Comparison of ENCODE assay signal across 9 cellular contexts in the genomic region with DNA sequence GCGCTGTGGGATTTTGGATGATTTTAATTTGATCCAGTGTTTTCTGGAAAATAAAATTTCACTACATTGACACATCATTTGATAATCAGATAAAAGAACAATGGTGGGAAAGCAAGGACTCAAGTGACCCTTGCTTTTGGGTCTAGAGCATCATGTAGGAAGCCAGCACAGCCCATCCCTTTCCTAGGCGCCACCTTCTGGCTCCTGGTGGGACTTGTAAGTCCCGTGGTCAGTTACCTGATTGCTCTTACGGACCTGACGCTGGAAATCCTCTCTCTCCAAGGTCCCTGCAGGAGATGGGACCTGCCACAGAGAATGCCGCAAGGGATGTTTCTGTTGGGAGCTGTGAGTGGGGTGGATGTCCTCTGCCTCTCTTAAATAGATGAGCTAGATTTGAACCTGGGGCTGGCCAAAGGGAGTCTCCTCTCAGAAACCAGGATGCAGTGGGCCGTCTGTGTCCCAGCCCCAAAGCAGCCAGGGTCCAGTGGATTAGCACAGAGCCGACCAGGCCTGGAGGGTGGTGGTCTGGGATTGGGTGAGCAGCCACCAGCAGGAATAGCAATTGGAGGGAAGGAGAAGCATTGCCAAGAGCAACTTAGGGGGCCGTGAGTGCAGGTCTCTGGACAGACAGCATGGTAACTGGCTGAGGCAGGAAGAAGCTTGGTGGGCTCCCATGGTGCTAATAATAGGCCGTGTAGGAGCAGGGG. TPM values are rescaled to one million over a fixed set of nuclear protein-coding genes. Genes with fewer than 3 reads are reported as not detected.
A peak's percentile ranks its signal among the peaks of the same experiment; 100 is the strongest.
DNase-seq lines count a peak whose midpoint lies in the region; ATAC-seq and TF ChIP-seq lines count a peak whose summit lies in the region.
"Had no signal": no experiment of that assay in that cellular context is flagged by ENCODE, and none has a peak within 500 bp of the region (broad histone marks: within the 10 kb centered on the region; RNA-seq: fewer than 3 reads in every experiment).

No MANE protein-coding gene starts in this region.

- H3K27me3 Mint-ChIP-seq in Caco-2 (ENCODE audit: insufficient read depth, unreplicated experiment): no peaks in the 10 kb centered on the region
- peaks cover 37% of the 10 kb centered on the region for H3K27me3 Mint-ChIP-seq in stimulated activated memory B cell treated with anti-CD40 and anti-IgM and Interleukin-4, amounts not matched to agents 10 μg/mL and 1 μg/mL and 100 μg/mL, for 72 hours

- H3K4me3 ChIP-seq in Caco-2 (ENCODE audit: low read depth, low read length) (no peak overlapping the region), HAP-1 (no peak overlapping the region)
- H3K4me3 ChIP-seq: thoracic aorta had no signal

- BruUV-seq in Caco-2 (replicated peaks; lab: Mats Ljungman, UMichigan): no TSS peak

- H3K36me3 Mint-ChIP-seq in Caco-2 (ENCODE audit: insufficient read depth, unreplicated experiment): peaks cover 54% of the 10 kb centered on the region
- H3K36me3 Mint-ChIP-seq in stimulated activated memory B cell treated with anti-CD40 and anti-IgM and Interleukin-4, amounts not matched to agents 10 μg/mL and 1 μg/mL and 100 μg/mL, for 72 hours: no peaks in the 10 kb centered on the region

- H3K4me1 ChIP-seq in Caco-2: no peaks in the 10 kb centered on the region
- H3K4me1 ChIP-seq in HAP-1: no peaks in the 10 kb centered on the region

- in situ Hi-C loops in HAP-1 (cut with MboI; ENCODE audit: low sequenced_read_pairs): no loop called here

- H3K4me1 Mint-ChIP-seq in Caco-2 (ENCODE audit: low read depth, unreplicated experiment): peaks cover 6% of the 10 kb centered on the region
- H3K4me1 Mint-ChIP-seq in stimulated activated memory B cell treated with anti-CD40 and anti-IgM and Interleukin-4, amounts not matched to agents 10 μg/mL and 1 μg/mL and 100 μg/mL, for 72 hours: no peaks in the 10 kb centered on the region

- POLR2A ChIA-PET in Caco-2 (lab: Charles Lee): no interaction called here

- no peak overlapping the region for H3K4me3 Mint-ChIP-seq in Caco-2 (ENCODE audit: unreplicated experiment)
- no peak overlapping the region for H3K4me3 Mint-ChIP-seq in stimulated activated memory B cell treated with anti-CD40 and anti-IgM and Interleukin-4, amounts not matched to agents 10 μg/mL and 1 μg/mL and 100 μg/mL, for 72 hours

- TF ChIP-seq CTCF in Caco-2 (IDR thresholded peaks at IDR 0.05; ENCODE audit: insufficient read depth in 1 of 2, low read depth in 1 of 2, low read length in 1 of 2, severe bottlenecking in 1 of 2, unreplicated experiment in 1 of 2): peak; percentile 59 to 67

- DNase-seq in Caco-2: peak; percentile 67
- DNase-seq in HAP-1 (ENCODE audit: low spot score in 2 of 2): peak; percentile 10 to 63
- peak; percentile 7 to 22 for DNase-seq in activated CD4-positive, alpha-beta T cell treated with anti-CD3 and anti-CD28 coated beads, Interleukin-2, amount 50 U/mL, for 48 hours
- DNase-seq in left lobe of liver (ENCODE audit: low spot score): peak; percentile 59
- no peak for DNase-seq in NCI-H2171 (lab: John Stamatoyannopoulos, UW)
- no peak for DNase-seq in hippocampal formation (lab: John Stamatoyannopoulos, UW)

- no peak overlapping the region for H3K27ac Mint-ChIP-seq in Caco-2 (ENCODE audit: unreplicated experiment)
- H3K27ac Mint-ChIP-seq in stimulated activated memory B cell treated with anti-CD40 and anti-IgM and Interleukin-4, amounts not matched to agents 10 μg/mL and 1 μg/mL and 100 μg/mL, for 72 hours: no peak overlapping the region

- intact Hi-C loops in Caco-2 (cut with micrococcal nuclease; ENCODE audit: unreplicated experiment): loop anchor here (1.0 kb wide), 3 partner anchors 47 to 294 kb away; no protein-coding TSS in a partner anchor

- CTCF ChIA-PET in Caco-2 (lab: Charles Lee): interaction anchor here (0.5 to 0.6 kb wide), 2 partner anchors 77 to 80 kb away, joined by 3 to 5 read pairs; no protein-coding TSS in a partner anchor

- no peaks in the 10 kb centered on the region; the same call in 1 of the 2 replicates for H3K36me3 ChIP-seq in Caco-2 (ENCODE audit: control insufficient read depth, insufficient read depth, low read length)
- no peaks in the 10 kb centered on the region for H3K36me3 ChIP-seq in HAP-1 (replicated peaks)

- no peaks in the 10 kb centered on the region for H3K27me3 ChIP-seq in Caco-2 (replicated peaks; ENCODE audit: control insufficient read depth, insufficient read depth, low read length)
- no peaks in the 10 kb centered on the region for H3K27me3 ChIP-seq in HAP-1 (ENCODE audit: low read depth)

- H3K9me3 ChIP-seq in Caco-2 (no peaks in the 10 kb centered on the region), HAP-1 (no peaks in the 10 kb centered on the region)
- H3K9me3 ChIP-seq: thoracic aorta had no signal

- ATAC-seq in left lobe of liver (peak; percentile 88), GM18868 (IDR thresholded peaks at IDR 0.05; ENCODE audit: unreplicated experiment) (no peak)
- no peak for ATAC-seq in stimulated activated memory B cell treated with anti-CD40 and anti-IgM and Interleukin-4, amounts not matched to agents 10 μg/mL and 1 μg/mL and 100 μg/mL, for 72 hours

- no peaks in the 10 kb centered on the region for H3K9me3 Mint-ChIP-seq in Caco-2 (ENCODE audit: unreplicated experiment)
- H3K9me3 Mint-ChIP-seq in stimulated activated memory B cell treated with anti-CD40 and anti-IgM and Interleukin-4, amounts not matched to agents 10 μg/mL and 1 μg/mL and 100 μg/mL, for 72 hours: no peaks in the 10 kb centered on the region

RNA-seq across cellular contexts. Expression of a gene that starts 21.7 kb away (rescaled TPM):
- total RNA-seq in Caco-2 (2022) (72.8 and 86.4 TPM in 2 replicates), left lobe of liver (26.7 TPM)

Comparison
In these comparisons a context has a peak if more than half of its experiments do, and no peak if none do; other contexts are left out.
1. DNase-seq: peak in Caco-2 (2 of 2), HAP-1 (2 of 2), activated CD4-positive, alpha-beta T cell treated with anti-CD3 and anti-CD28 coated beads, Interleukin-2, amount 50 U/mL, for 48 hours (2 of 2) and left lobe of liver (single experiment); none in NCI-H2171 (single experiment) and hippocampal formation (0 of 2).